16 cellular contexts compared by ENCODE assay signal in the genomic region with DNA sequence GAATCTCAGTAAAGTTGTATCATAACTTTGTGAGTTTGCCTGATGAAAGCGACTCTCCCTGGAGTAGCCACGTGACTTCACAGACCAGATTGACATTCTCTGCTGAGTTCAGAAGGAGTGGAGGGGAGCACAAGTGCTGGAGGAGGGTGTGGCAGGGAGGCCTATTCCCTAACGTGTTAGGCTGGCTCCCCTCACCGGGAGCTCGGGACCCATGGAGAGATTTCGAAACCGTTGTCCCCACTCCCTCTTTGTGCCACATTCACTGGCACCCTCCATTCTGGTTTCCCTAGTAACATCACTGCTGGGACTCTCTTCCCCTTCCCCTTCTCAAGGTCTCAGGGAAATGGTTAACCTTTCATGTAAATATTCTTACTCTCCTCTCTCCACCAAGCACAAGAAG.
DNase-seq lines count a peak whose midpoint lies in the region; ATAC-seq and TF ChIP-seq lines count a peak whose summit lies in the region.
"Had no signal": no experiment of that assay in that cellular context is flagged by ENCODE, and none has a peak within 500 bp of the region (broad histone marks: within the 10 kb centered on the region; RNA-seq: fewer than 3 reads in every experiment).

No MANE protein-coding gene starts in this region.

- peak overlapping the region; percentile 30 for H3K27ac Mint-ChIP-seq in progenitor cell of endocrine pancreas
- H3K27ac Mint-ChIP-seq in activated naive CD4-positive, alpha-beta T cell treated with anti-CD3 and anti-CD28 coated beads, Interleukin-2, amount 50 U/mL, for 72 hours, result peak overlapping the region in 1 of 2 donors; percentile 60

- H3K27me3 Mint-ChIP-seq in progenitor cell of endocrine pancreas, result no peaks in the 10 kb centered on the region
- H3K27me3 Mint-ChIP-seq: CD4-positive, CD25-positive, alpha-beta regulatory T cell had no signal

- intact Hi-C loops in left lung (cut with DNase I), result no loop called here

- H3K27me3 ChIP-seq in BLaER1 treated with 17β-estradiol and CSF1 and Interleukin-3, amounts not matched to agents 10 nM and 100 nM, result no peaks in the 10 kb centered on the region
- no peaks in the 10 kb centered on the region for H3K27me3 ChIP-seq in left lung

- H3K4me3 ChIP-seq in BLaER1 treated with 17β-estradiol and CSF1 and Interleukin-3, amounts not matched to agents 10 nM and 100 nM, result no peak overlapping the region
- H3K4me3 ChIP-seq in left lung, result no peak overlapping the region
- H3K4me3 ChIP-seq: SK-N-MC had no signal

- TF ChIP-seq CTCF in left lung (IDR thresholded peaks at IDR 0.05) (no peak), progenitor cell of endocrine pancreas (IDR thresholded peaks at IDR 0.05; ENCODE audit: unreplicated experiment) (no peak)

- no peak overlapping the region for H3K9ac ChIP-seq in BLaER1 treated with 17β-estradiol and CSF1 and Interleukin-3, amounts not matched to agents 10 nM and 100 nM

- no peaks in the 10 kb centered on the region for H4K20me1 ChIP-seq in BLaER1 treated with 17β-estradiol and CSF1 and Interleukin-3, amounts not matched to agents 10 nM and 100 nM

- peaks cover 29% of the 10 kb centered on the region for H3K4me1 Mint-ChIP-seq in progenitor cell of endocrine pancreas (ENCODE audit: low read depth)

- DNase-seq in NCI-H510A (lab: John Stamatoyannopoulos, UW) (peak; percentile 1), left lung (peak in 1 of 2 donors; percentile 62), progenitor cell of endocrine pancreas (ENCODE audit: low spot score, unreplicated experiment) (no peak), hypothalamus (lab: John Stamatoyannopoulos, UW) (no peak), NCI-H526 treated with DMSO at 0.1 percent for 48 hours (lab: John Stamatoyannopoulos, UW) (no peak)
- no peak for DNase-seq in activated naive CD4-positive, alpha-beta T cell treated with anti-CD3 and anti-CD28 coated beads, Interleukin-2, amount 50 U/mL, for 72 hours (ENCODE audit: low spot score in 2 of 2)
- DNase-seq: Caco-2, EL, HCEC 1CT, NCI-H187 treated with DMSO at 0.1 percent for 48 hours, NCI-H774 had no signal

- H3K9me3 Mint-ChIP-seq in progenitor cell of endocrine pancreas (ENCODE audit: low read depth), result no peaks in the 10 kb centered on the region
- H3K9me3 Mint-ChIP-seq in activated naive CD4-positive, alpha-beta T cell treated with anti-CD3 and anti-CD28 coated beads, Interleukin-2, amount 50 U/mL, for 72 hours, result no peaks in the 10 kb centered on the region
- H3K9me3 Mint-ChIP-seq: CD4-positive, CD25-positive, alpha-beta regulatory T cell had no signal

- H3K36me3 Mint-ChIP-seq in progenitor cell of endocrine pancreas (ENCODE audit: insufficient read depth), result peaks cover 31% of the 10 kb centered on the region
- H3K36me3 Mint-ChIP-seq in activated naive CD4-positive, alpha-beta T cell treated with anti-CD3 and anti-CD28 coated beads, Interleukin-2, amount 50 U/mL, for 72 hours, result no peaks in the 10 kb centered on the region
- H3K36me3 Mint-ChIP-seq: CD4-positive, CD25-positive, alpha-beta regulatory T cell had no signal

- H3K4me1 ChIP-seq in BLaER1 treated with 17β-estradiol and CSF1 and Interleukin-3, amounts not matched to agents 10 nM and 100 nM, result peaks cover 11 to 19% (median 15%) of the 10 kb centered on the region in 10 experiments
- H3K4me1 ChIP-seq in left lung, result peaks cover 8 to 10% of the 10 kb centered on the region in 2 donors

- peak; percentile 89 for ATAC-seq in left lung
- no peak for ATAC-seq in activated naive CD4-positive, alpha-beta T cell treated with anti-CD3 and anti-CD28 coated beads, Interleukin-2, amount 50 U/mL, for 72 hours
- ATAC-seq: Panc1, Right ventricle myocardium inferior had no signal

- no peak overlapping the region for H3K4me3 Mint-ChIP-seq in progenitor cell of endocrine pancreas (ENCODE audit: low read depth)
- H3K4me3 Mint-ChIP-seq: CD4-positive, CD25-positive, alpha-beta regulatory T cell had no signal

- peaks cover 23 to 62% (median 47%) of the 10 kb centered on the region in 11 experiments; a peak in 20 of 22 replicates for H3K36me3 ChIP-seq in BLaER1 treated with 17β-estradiol and CSF1 and Interleukin-3, amounts not matched to agents 10 nM and 100 nM
- peaks cover 0 to 7% of the 10 kb centered on the region in 2 donors for H3K36me3 ChIP-seq in left lung

- H3K4me2 ChIP-seq in BLaER1 treated with 17β-estradiol and CSF1 and Interleukin-3, amounts not matched to agents 10 nM and 100 nM, result peak overlapping the region; percentile 22 to 59 (median 41); a peak in 21 of 22 replicates

- H3K9me3 ChIP-seq in BLaER1 treated with 17β-estradiol and CSF1 and Interleukin-3, amounts not matched to agents 10 nM and 100 nM (replicated peaks in 1 of 11), result no peaks in the 10 kb centered on the region
- H3K9me3 ChIP-seq in left lung, result no peaks in the 10 kb centered on the region
- H3K9me3 ChIP-seq: Caco-2 had no signal

- peak overlapping the region in 7 of 11 experiments; percentile 10 to 44 (median 39); a peak in 8 of 22 replicates for H3K27ac ChIP-seq in BLaER1 treated with 17β-estradiol and CSF1 and Interleukin-3, amounts not matched to agents 10 nM and 100 nM
- H3K27ac ChIP-seq in left lung, result peak overlapping the region in 1 of 2 donors; percentile 31
- H3K27ac ChIP-seq: SK-N-MC had no signal
